7 cellular contexts compared by ENCODE assay signal in genomic region chr3:186108106-186108940, GRCh38. TPM values are rescaled to one million over a fixed set of nuclear protein-coding genes. Genes with fewer than 3 reads are reported as not detected.
A peak's percentile ranks its signal among the peaks of the same experiment; 100 is the strongest.
DNase-seq lines count a peak whose midpoint lies in the region; ATAC-seq, FAIRE-seq and TF ChIP-seq lines count a peak whose summit lies in the region.

No MANE protein-coding gene starts in this region.

- TF ChIP-seq EP300 in tibial nerve (IDR thresholded peaks at IDR 0.05) = no peak

- POLR2A ChIA-PET in endothelial cell of umbilical vein (lab: Charles Lee) = interaction anchor here (1.0 to 2.1 kb wide), 4 partner anchors 10 to 462 kb away, joined by 3 to 15 read pairs (median 6); partner anchors contain the start of genes DNAJB11 and TRA2B

- 1 to 2% methylated on average over 49 to 54 of the region's 69 CpGs for WGBS in tibial nerve, 2 donors

- peak; percentile 34 for DNase-seq in GDM1 (lab: John Stamatoyannopoulos, UW)
- DNase-seq in Karpas-422 = peak; percentile 95
- DNase-seq in WERI-Rb-1 = peak; percentile 47
- peak; percentile 64 for DNase-seq in endothelial cell of umbilical vein (ENCODE audit: low read depth, low spot score)
- peak; percentile 56 for DNase-seq in midbrain (lab: John Stamatoyannopoulos, UW)
- DNase-seq in tibial nerve (ENCODE audit: low spot score in 2 of 2) = peak in 1 of 2 donors; percentile 23

- intact Hi-C loops in endothelial cell of umbilical vein (cut with micrococcal nuclease) = loop anchor here (2.0 to 10.0 kb wide), 9 partner anchors 64 to 1029 kb away; partner anchors contain the start of genes CRYGS, EIF4A2, RPL39L and SENP2

- peak overlapping the region; percentile 88 for H3K4me2 ChIP-seq in Karpas-422 (ENCODE audit: low read depth, low read length, poor library complexity, severe bottlenecking)
- peak overlapping the region; percentile 70 for H3K4me2 ChIP-seq in endothelial cell of umbilical vein (ENCODE audit: insufficient read depth, low read length)

- BruUV-seq in endothelial cell of umbilical vein (replicated peaks; lab: Mats Ljungman, UMichigan) = no TSS peak

- H3K4me1 ChIP-seq in Karpas-422 (ENCODE audit: low read length) (peaks cover 49% of the 10 kb centered on the region), endothelial cell of umbilical vein (ENCODE audit: control insufficient read depth, extremely low read depth, insufficient read depth, low read length) (peaks cover 18% of the 10 kb centered on the region), tibial nerve (peaks cover 0 to 43% (median 19%) of the 10 kb centered on the region in 4 donors)

- no peak for TF ChIP-seq POLR2A in endothelial cell of umbilical vein (IDR thresholded peaks at IDR 0.05; ENCODE audit: low read depth, low read length)
- TF ChIP-seq POLR2A in tibial nerve (IDR thresholded peaks at IDR 0.05) = no peak

- H2AFZ ChIP-seq in Karpas-422 (ENCODE audit: low read length) (peak overlapping the region; percentile 72), endothelial cell of umbilical vein (ENCODE audit: low read depth, low read length) (peak overlapping the region; percentile 80)

- ATAC-seq in GM21447 (IDR thresholded peaks at IDR 0.05; ENCODE audit: unreplicated experiment) = no peak

- TF ChIP-seq CTCF in WERI-Rb-1 (IDR thresholded peaks at IDR 0.05; ENCODE audit: low read depth, low read length) = no peak
- no peak for TF ChIP-seq CTCF in endothelial cell of umbilical vein (IDR thresholded peaks at IDR 0.05; ENCODE audit: extremely low read depth in 1 of 2, insufficient read depth in 1 of 2, low read depth in 1 of 2, low read length in 2 of 2)
- no peak for TF ChIP-seq CTCF in tibial nerve (IDR thresholded peaks at IDR 0.05)

- no peak for FAIRE-seq in endothelial cell of umbilical vein (lab: Jason Lieb, UNC)

- H3K27me3 ChIP-seq in Karpas-422 (ENCODE audit: low read length) (no peaks in the 10 kb centered on the region), WERI-Rb-1 (ENCODE audit: insufficient read depth, low read depth, severe bottlenecking) (peaks cover 23% of the 10 kb centered on the region), endothelial cell of umbilical vein (ENCODE audit: control insufficient read depth in 2 of 2, insufficient read depth in 2 of 2, low read length in 2 of 2) (peaks cover 6% of the 10 kb centered on the region in 2 experiments), tibial nerve (peaks cover 0 to 6% of the 10 kb centered on the region in 2 donors)

- H3K9me3 ChIP-seq in Karpas-422 (ENCODE audit: low read length) (no peaks in the 10 kb centered on the region), WERI-Rb-1 (ENCODE audit: severe bottlenecking) (no peaks in the 10 kb centered on the region), endothelial cell of umbilical vein (replicated peaks; ENCODE audit: control insufficient read depth, insufficient read depth, low read length) (no peaks in the 10 kb centered on the region), tibial nerve (no peaks in the 10 kb centered on the region)

- H3K9ac ChIP-seq in Karpas-422 (ENCODE audit: low read length) (peak overlapping the region; percentile 82), endothelial cell of umbilical vein (replicated peaks; ENCODE audit: extremely low read depth, insufficient read depth, low read length) (peak overlapping the region; percentile 78)

- CTCF ChIA-PET in endothelial cell of umbilical vein (lab: Charles Lee) = interaction anchor here (0.6 to 3.4 kb wide), 9 partner anchors 9 to 462 kb away, joined by 3 to 13 read pairs (median 4); partner anchors contain the start of gene DNAJB11

- H3K9me2 ChIP-seq in Karpas-422 (replicated peaks; ENCODE audit: insufficient read depth, low read length) = no peaks in the 10 kb centered on the region

- peak overlapping the region; percentile 76 for H3K4me3 ChIP-seq in Karpas-422 (ENCODE audit: low read length)
- H3K4me3 ChIP-seq in WERI-Rb-1 (ENCODE audit: low read depth, low read length) = peak overlapping the region; percentile 48
- peak overlapping the region; percentile 58 to 95 (median 67) for H3K4me3 ChIP-seq in endothelial cell of umbilical vein (replicated peaks in 1 of 3; ENCODE audit: insufficient read depth in 1 of 3, low read depth in 1 of 3, low read length in 3 of 3)
- H3K4me3 ChIP-seq in tibial nerve = peak overlapping the region; percentile 43 to 84 (median 54)

- no peaks in the 10 kb centered on the region for H3K9me1 ChIP-seq in endothelial cell of umbilical vein (replicated peaks; ENCODE audit: control insufficient read depth, extremely low read depth, insufficient read depth, low read length)

- H4K20me1 ChIP-seq in Karpas-422 (ENCODE audit: insufficient read depth, low read depth, low read length) (peaks cover 9% of the 10 kb centered on the region; the same call in 1 of the 2 replicates), endothelial cell of umbilical vein (replicated peaks; ENCODE audit: control insufficient read depth, extremely low read depth, insufficient read depth, low read length) (no peaks in the 10 kb centered on the region)

- H3K79me2 ChIP-seq in Karpas-422 (ENCODE audit: low read length) = peaks cover 24% of the 10 kb centered on the region
- peaks cover 29% of the 10 kb centered on the region for H3K79me2 ChIP-seq in endothelial cell of umbilical vein (ENCODE audit: control insufficient read depth, insufficient read depth, low read length)

- H3K36me3 ChIP-seq in Karpas-422 (ENCODE audit: insufficient read depth, low read length) (0 out of 2 replicates have a peak, but pooled peaks cover 4% of the 10 kb centered on the region), WERI-Rb-1 (no peaks in the 10 kb centered on the region), endothelial cell of umbilical vein (ENCODE audit: control insufficient read depth in 2 of 2, extremely low read depth in 1 of 2, insufficient read depth in 2 of 2, low read length in 2 of 2) (no peaks in the 10 kb centered on the region), tibial nerve (no peaks in the 10 kb centered on the region)

- dilution Hi-C loops in endothelial cell of umbilical vein (cut with MboI; ENCODE audit: extremely low pct_ligation_motif_present, low sequenced_read_pairs) = no loop called here

- peak overlapping the region; percentile 84 for H3K27ac ChIP-seq in Karpas-422 (ENCODE audit: low read length)
- H3K27ac ChIP-seq in WERI-Rb-1 = no peak overlapping the region
- peak overlapping the region; percentile 58 for H3K27ac ChIP-seq in endothelial cell of umbilical vein (ENCODE audit: insufficient read depth, low read depth, low read length)
- peak overlapping the region; percentile 24 to 86 (median 77) for H3K27ac ChIP-seq in tibial nerve

TF ChIP-seq in endothelial cell of umbilical vein, 7 proteins besides CTCF, POLR2A, EP300 and RAD21:
- no peak for TF ChIP-seq GATA2 (IDR thresholded peaks at IDR 0.05; ENCODE audit: insufficient read depth, insufficient read length, low read depth, low read length)
- no peak for TF ChIP-seq EZH2 (IDR thresholded peaks at IDR 0.05; ENCODE audit: borderline replicate concordance, low read depth, low read length, severe bottlenecking)
- TF ChIP-seq JUN (IDR thresholded peaks at IDR 0.05; ENCODE audit: borderline replicate concordance, insufficient read depth, insufficient read length, low read depth) = no peak
- TF ChIP-seq FOS (IDR thresholded peaks at IDR 0.05; ENCODE audit: borderline replicate concordance, insufficient read depth, low read length) = no peak
- TF ChIP-seq MYC (IDR thresholded peaks at IDR 0.05; ENCODE audit: low read depth, low read length) = no peak
- TF ChIP-seq MAX (IDR thresholded peaks at IDR 0.05; ENCODE audit: insufficient read depth, insufficient read length) = no peak
- TF ChIP-seq POLR2AphosphoS5 (IDR thresholded peaks at IDR 0.05; ENCODE audit: insufficient read depth, low read depth, low read length) = no peak
TF ChIP-seq in endothelial cell of umbilical vein: peak in this region for 0.

RNA-seq across cellular contexts. Expression of gene ETV5, which starts 0.6 kb away (rescaled TPM):
- total RNA-seq in Karpas-422 (2014; rRNA removed; shearing (Covaris generic); ENCODE audit: low replicate concordance) = 85.1 and 111 TPM in 2 replicates
- total RNA-seq in endothelial cell of umbilical vein = 40.9 and 43.4 TPM in 2 replicates
- 6.9 and 8.8 TPM in 2 replicates for polyA plus RNA-seq in endothelial cell of umbilical vein
- polyA plus RNA-seq in endothelial cell of umbilical vein (2011; cell fraction: cytosol; rRNA removed) = 10.6 and 12.8 TPM in 2 replicates
- polyA plus RNA-seq in endothelial cell of umbilical vein (2011; cell fraction: nucleus; rRNA removed) = 12.2 and 17.7 TPM in 2 replicates
- 25.6 and 35.6 TPM in 2 replicates for polyA plus RNA-seq in endothelial cell of umbilical vein (2012)
- 14.2 and 18.0 TPM in 2 replicates for polyA minus RNA-seq in endothelial cell of umbilical vein
- polyA minus RNA-seq in endothelial cell of umbilical vein (2011; cell fraction: cytosol; rRNA and poly(A)+ RNA removed) = 2.9 TPM
- 12.3 and 18.7 TPM in 2 replicates for polyA minus RNA-seq in endothelial cell of umbilical vein (2011; cell fraction: nucleus; rRNA and poly(A)+ RNA removed)
- total RNA-seq in tibial nerve = 10 to 100 TPM in 3 of 4 donors, 1 to 10 TPM in 1; 9.8 to 18.3 (median 12.2) TPM
